ENCODE assay signal across 8 cellular contexts in the genomic region with DNA sequence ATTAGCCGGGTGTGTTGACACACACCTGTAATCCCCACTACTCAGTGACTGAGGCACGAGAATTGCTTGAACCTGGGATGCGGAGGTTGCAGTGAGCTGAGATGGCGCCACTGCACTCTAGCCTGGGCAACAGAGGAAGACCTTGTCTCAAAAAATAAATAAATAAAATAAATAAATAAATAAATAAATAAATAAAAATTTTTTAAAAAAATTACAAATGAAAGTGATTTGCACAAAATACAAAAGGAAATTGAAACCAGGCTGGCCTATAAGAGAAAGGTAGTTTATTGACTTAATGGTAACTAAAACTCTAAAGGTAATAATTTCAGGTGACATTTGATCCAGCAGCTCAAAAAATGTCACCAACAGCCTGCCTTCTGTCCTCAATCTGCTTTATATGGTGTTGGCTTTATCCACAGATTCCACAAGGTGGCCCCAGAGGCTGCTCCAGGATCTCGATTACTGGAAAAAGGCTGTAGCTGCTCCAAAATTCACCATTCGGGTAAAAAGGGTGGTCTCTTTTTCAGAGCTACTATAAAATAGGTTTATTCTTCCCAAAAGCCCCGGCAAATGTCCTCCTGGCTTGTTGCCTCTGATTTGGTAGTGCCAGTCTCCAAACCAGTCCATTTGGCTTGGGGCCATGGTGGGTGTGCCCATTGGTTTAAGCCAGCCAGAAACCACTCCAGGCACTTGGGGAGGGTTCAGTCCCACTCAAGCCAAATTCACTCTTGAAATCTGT.
DNase-seq lines count a peak whose midpoint lies in the region; ATAC-seq, FAIRE-seq and TF ChIP-seq lines count a peak whose summit lies in the region.

No MANE protein-coding gene starts in this region.

- FAIRE-seq in A549 (lab: Jason Lieb, UNC) (no peak), bronchial epithelial cell (lab: Jason Lieb, UNC) (no peak)

- TF ChIP-seq RAD21 in A549 (conservative IDR thresholded peaks at IDR 0.05 in 1 of 2, IDR thresholded peaks at IDR 0.05 in 1 of 2), result peak; percentile 85 to 93

- peak overlapping the region; percentile 75 to 81 for H3K27ac ChIP-seq in A549

- no peaks in the 10 kb centered on the region for H3K36me3 ChIP-seq in bronchial epithelial cell (ENCODE audit: control insufficient read depth, insufficient read depth, low read length)

- no peaks in the 10 kb centered on the region for H3K4me1 Mint-ChIP-seq in T-helper 2 cell treated with Interferon-gamma antibody and Interleukin-4, amounts not matched to agents 5 μg/mL and 100 μg/mL, for 36 hours (ENCODE audit: low read depth)

- CTCF ChIA-PET in A549 (lab: Yijun Ruan, JAX), result interaction anchor here (0.6 to 3.1 kb wide), 29 partner anchors 8 to 1636 kb away, joined by 3 to 16 read pairs (median 5); no protein-coding TSS in a partner anchor

- peak overlapping the region; percentile 71 for H3K4me2 ChIP-seq in A549

- H3K9me3 ChIP-seq in A549, result no peaks in the 10 kb centered on the region

- peak; percentile 62 to 70 for DNase-seq in A549 (ENCODE audit: low read depth in 1 of 2, low spot score in 1 of 2)
- peak; percentile 60 for DNase-seq in GM13977 (ENCODE audit: low spot score)
- DNase-seq in NCI-H187 treated with DMSO at 0.1 percent for 48 hours (lab: John Stamatoyannopoulos, UW), result peak; percentile 22
- peak; percentile 28 for DNase-seq in T-helper 2 cell treated with Interferon-gamma antibody and Interleukin-4, amounts not matched to agents 5 μg/mL and 100 μg/mL, for 36 hours (ENCODE audit: low spot score)
- peak; percentile 54 for DNase-seq in bronchial epithelial cell (ENCODE audit: low read depth)
- DNase-seq in islet precursor cell, result peak; percentile 82
- DNase-seq in stimulated activated CD4-positive, alpha-beta T cell treated with anti-CD3 and anti-CD28 coated beads, Interleukin-15, amount 100 ng/mL, for 1 hour (ENCODE audit: low read depth in 1 of 2, low spot score in 1 of 2), result peak; percentile 3 to 23

- no peaks in the 10 kb centered on the region for H3K36me3 Mint-ChIP-seq in T-helper 2 cell treated with Interferon-gamma antibody and Interleukin-4, amounts not matched to agents 5 μg/mL and 100 μg/mL, for 36 hours (ENCODE audit: low read depth)

- H3K9me3 Mint-ChIP-seq in T-helper 2 cell treated with Interferon-gamma antibody and Interleukin-4, amounts not matched to agents 5 μg/mL and 100 μg/mL, for 36 hours, result no peaks in the 10 kb centered on the region

- in situ Hi-C loops in GM13977 (cut with MboI; ENCODE audit: low pct_unique_long_range_greater_than_20kb, low sequenced_read_pairs, unreplicated experiment), result loop anchor here (10.0 to 25.0 kb wide), 2 partner anchors 162 to 494 kb away; no protein-coding TSS in a partner anchor

- H3K27me3 Mint-ChIP-seq in T-helper 2 cell treated with Interferon-gamma antibody and Interleukin-4, amounts not matched to agents 5 μg/mL and 100 μg/mL, for 36 hours (ENCODE audit: low read depth), result peaks cover 21% of the 10 kb centered on the region

- POLR2A ChIA-PET in A549 (lab: Yijun Ruan, JAX), result no interaction called here

- ATAC-seq in A549 (peak; percentile 82 to 90), HG03460 (IDR thresholded peaks at IDR 0.05; ENCODE audit: unreplicated experiment) (no peak)

- H3K4me3 ChIP-seq in A549, result 0 out of 3 replicates have a peak overlapping the region, but pooled peaks have one; percentile 13
- H3K4me3 ChIP-seq in bronchial epithelial cell (ENCODE audit: low read depth, low read length), result no peak overlapping the region

- TF ChIP-seq EP300 in A549 (IDR thresholded peaks at IDR 0.05), result no peak

- peaks cover 33% of the 10 kb centered on the region for H3K4me1 ChIP-seq in A549

- 36% methylated on average over 7 of the region's 7 CpGs for WGBS in A549 (ENCODE audit: missing lambda C conversion rate)

- TF ChIP-seq CTCF in A549 (IDR thresholded peaks at IDR 0.05) (peak; percentile 88), GM13977 (IDR thresholded peaks at IDR 0.05; ENCODE audit: extremely low read depth, insufficient read depth, missing control alignments) (peak; percentile 69), bronchial epithelial cell (IDR thresholded peaks at IDR 0.05; ENCODE audit: insufficient read depth, low read length, severe bottlenecking) (peak; percentile 82)

- peaks cover 3% of the 10 kb centered on the region for H3K27me3 ChIP-seq in bronchial epithelial cell (ENCODE audit: control insufficient read depth, insufficient read depth, low read length)

- no peak overlapping the region for H3K27ac Mint-ChIP-seq in T-helper 2 cell treated with Interferon-gamma antibody and Interleukin-4, amounts not matched to agents 5 μg/mL and 100 μg/mL, for 36 hours

- no peak overlapping the region for H3K4me3 Mint-ChIP-seq in T-helper 2 cell treated with Interferon-gamma antibody and Interleukin-4, amounts not matched to agents 5 μg/mL and 100 μg/mL, for 36 hours

- TF ChIP-seq POLR2A in A549 (IDR thresholded peaks at IDR 0.05; ENCODE audit: low read length), result no peak

TF ChIP-seq in A549, 52 proteins besides CTCF, POLR2A, EP300 and RAD21:
- peak; percentile 92 for TF ChIP-seq SMC3 (IDR thresholded peaks at IDR 0.05)
- TF ChIP-seq ZNF302 (CRISPR knock-in tag; IDR thresholded peaks at IDR 0.05), result no peak

Comparison
In these comparisons a context has a peak if more than half of its experiments do, and no peak if none do; other contexts are left out.
1. DNase-seq: peak in every context shown above with its lines; median percentile 82 in islet precursor cell; 66 in A549; 60 in GM13977; 54 in bronchial epithelial cell; 28 in T-helper 2 cell treated with Interferon-gamma antibody and Interleukin-4, amounts not matched to agents 5 μg/mL and 100 μg/mL, for 36 hours; 22 in NCI-H187 treated with DMSO at 0.1 percent for 48 hours; 13 in stimulated activated CD4-positive, alpha-beta T cell treated with anti-CD3 and anti-CD28 coated beads, Interleukin-15, amount 100 ng/mL, for 1 hour.